2 cellular contexts compared by ENCODE assay signal in genomic region chr1:213017447-213018273, GRCh38.
TF ChIP-seq lines count a peak whose summit lies in the region.

No MANE protein-coding gene starts in this region.

TF ChIP-seq in A549, 52 proteins besides CTCF, POLR2A, EP300 and RAD21:
- TF ChIP-seq E2F6 (IDR thresholded peaks at IDR 0.05; ENCODE audit: borderline replicate concordance, low read depth), result no peak
- peak; percentile 13 for TF ChIP-seq MAFK (IDR thresholded peaks at IDR 0.05; ENCODE audit: partially characterized antibody)
- no peak for TF ChIP-seq FOXS1 (CRISPR knock-in tag; IDR thresholded peaks at IDR 0.05)

TF ChIP-seq in GM23338, 12 proteins besides CTCF, POLR2A, EP300 and RAD21:
- no peak for TF ChIP-seq ZNF331 (CRISPR knock-in tag; IDR thresholded peaks at IDR 0.05; ENCODE audit: low read depth)
- TF ChIP-seq EZH2 (IDR thresholded peaks at IDR 0.05; ENCODE audit: low read depth, unreplicated experiment), result no peak
- no peak for TF ChIP-seq ZNF114 (CRISPR knock-in tag; IDR thresholded peaks at IDR 0.05)
- no peak for TF ChIP-seq ETS1 (IDR thresholded peaks at IDR 0.05)
- TF ChIP-seq POLR2AphosphoS5 (IDR thresholded peaks at IDR 0.05; ENCODE audit: low read depth), result no peak
- TF ChIP-seq NANOG (IDR thresholded peaks at IDR 0.05; ENCODE audit: borderline replicate concordance), result no peak
- TF ChIP-seq STAT1 (IDR thresholded peaks at IDR 0.05; ENCODE audit: unreplicated experiment), result no peak
- TF ChIP-seq EZH2phosphoT487 (IDR thresholded peaks at IDR 0.05; ENCODE audit: unreplicated experiment), result no peak
- TF ChIP-seq REST (IDR thresholded peaks at IDR 0.05; ENCODE audit: unreplicated experiment), result no peak
- TF ChIP-seq CREB1 (CRISPR knock-in tag; IDR thresholded peaks at IDR 0.05; ENCODE audit: low read depth), result no peak
- no peak for TF ChIP-seq ZNF462 (CRISPR knock-in tag; IDR thresholded peaks at IDR 0.05)
